Comparison of ENCODE assay signal across 9 cellular contexts in genomic region chrX:37776283-37776986, GRCh38. TPM values are rescaled to one million over a fixed set of nuclear protein-coding genes. Genes with fewer than 3 reads are reported as not detected.
DNase-seq lines count a peak whose midpoint lies in the region; ATAC-seq and TF ChIP-seq lines count a peak whose summit lies in the region.
"Had no signal": no experiment of that assay in that cellular context is flagged by ENCODE, and none has a peak within 500 bp of the region (broad histone marks: within the 10 kb centered on the region; RNA-seq: fewer than 3 reads in every experiment).

No MANE protein-coding gene starts in this region.

- peak overlapping the region; percentile 30 to 89 (median 70) for H3K27ac Mint-ChIP-seq in naive thymus-derived CD4-positive, alpha-beta T cell
- no peak overlapping the region for H3K27ac Mint-ChIP-seq in chondrocyte (ENCODE audit: unreplicated experiment)
- no peak overlapping the region for H3K27ac Mint-ChIP-seq in progenitor cell of endocrine pancreas

- H3K4me3 Mint-ChIP-seq in naive thymus-derived CD4-positive, alpha-beta T cell: peak overlapping the region in 9 of 10 donors; percentile 26 to 67 (median 59)
- no peak overlapping the region for H3K4me3 Mint-ChIP-seq in chondrocyte (ENCODE audit: unreplicated experiment)
- no peak overlapping the region for H3K4me3 Mint-ChIP-seq in progenitor cell of endocrine pancreas (ENCODE audit: low read depth)
- H3K4me3 Mint-ChIP-seq: neural crest cell had no signal

- no peaks in the 10 kb centered on the region for H3K27me3 Mint-ChIP-seq in naive thymus-derived CD4-positive, alpha-beta T cell
- H3K27me3 Mint-ChIP-seq in chondrocyte (ENCODE audit: low read depth): peaks cover 2% of the 10 kb centered on the region
- no peaks in the 10 kb centered on the region for H3K27me3 Mint-ChIP-seq in progenitor cell of endocrine pancreas

- CTCF ChIA-PET in naive thymus-derived CD4-positive, alpha-beta T cell (lab: Charles Lee): no interaction called here

- H3K9me3 ChIP-seq in naive thymus-derived CD4-positive, alpha-beta T cell (ENCODE audit: control insufficient read depth in 2 of 3, low read length in 3 of 3): no peaks in the 10 kb centered on the region

- TF ChIP-seq CTCF in chondrocyte (IDR thresholded peaks at IDR 0.05) (no peak), progenitor cell of endocrine pancreas (IDR thresholded peaks at IDR 0.05; ENCODE audit: unreplicated experiment) (no peak)

- H3K27ac ChIP-seq in naive thymus-derived CD4-positive, alpha-beta T cell (ENCODE audit: low read depth, low read length): no peak overlapping the region
- H3K27ac ChIP-seq: SK-N-MC had no signal

- peaks cover 12 to 20% of the 10 kb centered on the region in 2 donors for H3K4me1 ChIP-seq in naive thymus-derived CD4-positive, alpha-beta T cell (ENCODE audit: control insufficient read depth in 2 of 2, insufficient read depth in 2 of 2, low read length in 2 of 2)

- no peaks in the 10 kb centered on the region for H3K27me3 ChIP-seq in naive thymus-derived CD4-positive, alpha-beta T cell (ENCODE audit: control insufficient read depth in 2 of 2, insufficient read depth in 2 of 2, low read length in 2 of 2)

- no peaks in the 10 kb centered on the region for H3K36me3 ChIP-seq in naive thymus-derived CD4-positive, alpha-beta T cell (ENCODE audit: control insufficient read depth in 2 of 3, insufficient read depth in 3 of 3, low read length in 3 of 3)

- no peak for DNase-seq in naive thymus-derived CD4-positive, alpha-beta T cell
- DNase-seq in DMS79 treated with DMSO at 0.1 percent for 48 hours (lab: John Stamatoyannopoulos, UW) (no peak), chondrocyte (ENCODE audit: low spot score) (no peak), progenitor cell of endocrine pancreas (ENCODE audit: low spot score, unreplicated experiment) (no peak)

- POLR2A ChIA-PET in naive thymus-derived CD4-positive, alpha-beta T cell (lab: Charles Lee): interaction anchor here (1.3 kb wide), 1 partner anchor 11 kb away, joined by 7 read pairs; no protein-coding TSS in a partner anchor

- intact Hi-C loops in naive thymus-derived CD4-positive, alpha-beta T cell (cut with micrococcal nuclease): loop anchor here (1.0 to 5.0 kb wide), 2 partner anchors 21 to 46 kb away; no protein-coding TSS in a partner anchor

- no peak overlapping the region for H3K4me3 ChIP-seq in naive thymus-derived CD4-positive, alpha-beta T cell (ENCODE audit: low read length)
- H3K4me3 ChIP-seq: SK-N-MC had no signal

- H3K36me3 Mint-ChIP-seq in naive thymus-derived CD4-positive, alpha-beta T cell: peaks cover 0 to 4% (median 0%) of the 10 kb centered on the region in 5 donors
- H3K36me3 Mint-ChIP-seq in chondrocyte (ENCODE audit: low read depth) (no peaks in the 10 kb centered on the region), progenitor cell of endocrine pancreas (ENCODE audit: insufficient read depth) (no peaks in the 10 kb centered on the region)

- H3K4me1 Mint-ChIP-seq in naive thymus-derived CD4-positive, alpha-beta T cell: peaks cover 7 to 26% (median 24%) of the 10 kb centered on the region in 7 donors
- no peaks in the 10 kb centered on the region for H3K4me1 Mint-ChIP-seq in chondrocyte (ENCODE audit: low read depth)
- H3K4me1 Mint-ChIP-seq in progenitor cell of endocrine pancreas (ENCODE audit: low read depth): peaks cover 3% of the 10 kb centered on the region
- H3K4me1 Mint-ChIP-seq: neural crest cell had no signal

- peak; percentile 60 for ATAC-seq in GM18870 (IDR thresholded peaks at IDR 0.05; ENCODE audit: unreplicated experiment)
- peak; percentile 82 for ATAC-seq in GM21717 (IDR thresholded peaks at IDR 0.05; ENCODE audit: unreplicated experiment)
- ATAC-seq in HG03575 (IDR thresholded peaks at IDR 0.05; ENCODE audit: extremely low read depth, insufficient number of reproducible peaks, low FRiP score, unreplicated experiment): peak; percentile 39
- peak; percentile 45 for ATAC-seq in naive thymus-derived CD4-positive, alpha-beta T cell

- no peaks in the 10 kb centered on the region for H3K9me3 Mint-ChIP-seq in naive thymus-derived CD4-positive, alpha-beta T cell
- no peaks in the 10 kb centered on the region for H3K9me3 Mint-ChIP-seq in chondrocyte (ENCODE audit: low read depth)
- H3K9me3 Mint-ChIP-seq in progenitor cell of endocrine pancreas (ENCODE audit: low read depth): no peaks in the 10 kb centered on the region
- H3K9me3 Mint-ChIP-seq: neural crest cell had no signal

RNA-seq across cellular contexts. Expression of gene CYBB, which starts 3.4 kb away (rescaled TPM):
- 100 to 1,000 TPM in 1 of 5 experiments, 10 to 100 TPM in 1, 1 to 10 TPM in 2, not detected in 1; 7.8 to 223 (median 15.7) TPM for total RNA-seq in naive thymus-derived CD4-positive, alpha-beta T cell
- polyA plus RNA-seq in naive thymus-derived CD4-positive, alpha-beta T cell: under 1 TPM; 0.33 to 0.38 TPM
- not detected in 3 replicates for total RNA-seq in chondrocyte
- 0.27 and 0.41 TPM in 2 replicates for total RNA-seq in progenitor cell of endocrine pancreas
- total RNA-seq: neural crest cell had no signal

Comparison
In these comparisons a context has a peak if more than half of its experiments do, and no peak if none do; other contexts are left out.
1. H3K27ac Mint-ChIP-seq: peak in naive thymus-derived CD4-positive, alpha-beta T cell (9 of 9); none in chondrocyte (single experiment) and progenitor cell of endocrine pancreas (single experiment).
2. H3K4me3 Mint-ChIP-seq: peak in naive thymus-derived CD4-positive, alpha-beta T cell (9 of 10); none in chondrocyte (single experiment) and progenitor cell of endocrine pancreas (single experiment).
3. Peak in every context shown above with its lines, with median percentiles within 50 percentile points of each other: ATAC-seq.